ENCODE assay signal across 8 cellular contexts in the genomic region with DNA sequence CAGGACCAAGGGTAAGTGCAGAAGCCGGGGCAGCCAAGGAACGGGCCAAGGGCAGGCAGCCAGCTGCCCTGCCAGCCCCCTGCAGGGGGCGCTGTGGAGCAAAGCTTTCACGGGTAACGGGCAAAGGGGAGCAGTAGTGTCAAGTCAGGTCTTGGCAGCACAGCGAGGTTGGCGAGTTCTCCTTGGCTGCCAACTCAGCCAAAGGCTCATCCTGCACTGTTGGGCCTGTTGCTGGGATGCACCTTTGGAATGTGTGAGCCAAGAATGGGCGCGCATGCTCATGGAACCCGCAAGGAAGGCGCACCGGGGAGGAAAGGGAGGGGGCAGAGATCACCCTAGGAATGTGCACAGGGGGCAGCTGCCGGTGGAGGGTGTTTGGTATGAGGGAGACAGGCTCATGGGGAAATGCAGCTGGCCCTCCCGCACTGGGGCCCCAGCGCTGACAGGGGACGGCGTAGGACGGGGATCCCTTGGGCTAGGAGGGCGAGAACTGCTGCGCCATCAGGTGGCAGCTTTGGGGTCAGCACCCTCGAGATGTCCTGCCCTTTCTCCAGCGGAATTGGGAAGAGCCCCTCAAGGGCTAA.
DNase-seq lines count a peak whose midpoint lies in the region; ATAC-seq and TF ChIP-seq lines count a peak whose summit lies in the region.

No MANE protein-coding gene starts in this region.

- H3K79me2 ChIP-seq in OCI-LY3 (ENCODE audit: low read length) = no peaks in the 10 kb centered on the region

- H3K27ac ChIP-seq in OCI-LY3 (ENCODE audit: low read length) = no peak overlapping the region

- DNase-seq in GM12865 (ENCODE audit: low read depth) (peak; percentile 66), activated gamma-delta T cell treated with Interleukin-2 at 50 U/mL for 16 hours (peak; percentile 24), head of caudate nucleus (peak; percentile 6 to 78 (median 49)), retina (peak; percentile 55), GOT3 (lab: John Stamatoyannopoulos, UW) (no peak), NCI-H510A treated with DMSO at 0.1 percent for 48 hours (lab: John Stamatoyannopoulos, UW) (no peak)

- H3K36me3 ChIP-seq in OCI-LY3 (replicated peaks; ENCODE audit: low read depth, low read length) = no peaks in the 10 kb centered on the region

- H3K9ac ChIP-seq in OCI-LY3 (ENCODE audit: low read length) = peak overlapping the region; percentile 50

- peak overlapping the region; percentile 76 for H3K4me2 ChIP-seq in OCI-LY3 (ENCODE audit: low read length)

- TF ChIP-seq CTCF in GM12865 (IDR thresholded peaks at IDR 0.05; ENCODE audit: insufficient read depth, low read depth, low read length, missing control alignments) (peak; percentile 96), OCI-LY3 (IDR thresholded peaks at IDR 0.05; ENCODE audit: low read depth, low read length) (peak; percentile 85)

- peaks cover 24% of the 10 kb centered on the region for H3K27me3 ChIP-seq in OCI-LY3 (ENCODE audit: low read depth, low read length)

- intact Hi-C loops in head of caudate nucleus (cut with DNase I) = loop anchor here (10.0 kb wide), 1 partner anchor 602 kb away; the partner anchor contains the start of gene FICD

- ATAC-seq in HG02642 (IDR thresholded peaks at IDR 0.05; ENCODE audit: poor library complexity, unreplicated experiment) = peak; percentile 68

- no peaks in the 10 kb centered on the region for H3K4me1 ChIP-seq in OCI-LY3 (ENCODE audit: low read length)

- H3K4me3 ChIP-seq in GM12865 (ENCODE audit: low read depth, low read length) (peak overlapping the region; percentile 44), OCI-LY3 (ENCODE audit: low read length) (peak overlapping the region; percentile 77)

- H4K20me1 ChIP-seq in OCI-LY3 (ENCODE audit: insufficient read depth, low read length) = no peaks in the 10 kb centered on the region

- no peaks in the 10 kb centered on the region for H3K9me3 ChIP-seq in OCI-LY3 (ENCODE audit: insufficient read depth, low read length)

- peak overlapping the region; percentile 85 for H2AFZ ChIP-seq in OCI-LY3 (ENCODE audit: low read depth, low read length)

Comparison
In these comparisons a context has a peak if more than half of its experiments do, and no peak if none do; other contexts are left out.
1. DNase-seq: peak in GM12865 (single experiment), activated gamma-delta T cell treated with Interleukin-2 at 50 U/mL for 16 hours (single experiment), head of caudate nucleus (42 of 42) and retina (single experiment); none in GOT3 (single experiment) and NCI-H510A treated with DMSO at 0.1 percent for 48 hours (single experiment).